8 cellular contexts compared by ENCODE assay signal in genomic region chr1:38047603-38048146, GRCh38. TPM values are rescaled to one million over a fixed set of nuclear protein-coding genes. Genes with fewer than 3 reads are reported as not detected.
A peak's percentile ranks its signal among the peaks of the same experiment; 100 is the strongest.
DNase-seq lines count a peak whose midpoint lies in the region; ATAC-seq and TF ChIP-seq lines count a peak whose summit lies in the region.

No MANE protein-coding gene starts in this region.

- DNase-seq in ELR (ENCODE audit: low read depth) (peak; percentile 28), SK-N-SH (no peak), fibroblast of peridontal ligament (ENCODE audit: extremely low read depth) (peak; percentile 47), prostate gland (ENCODE audit: low spot score) (no peak), OCI-M1 (lab: John Stamatoyannopoulos, UW) (no peak), nucleus accumbens (lab: John Stamatoyannopoulos, UW) (no peak), superior temporal gyrus (ENCODE audit: extremely low spot score) (no peak)

- H3K27me3 ChIP-seq in SK-N-SH (ENCODE audit: insufficient read depth) (peaks cover 48% of the 10 kb centered on the region), prostate gland (replicated peaks; ENCODE audit: insufficient read depth) (peaks cover 29% of the 10 kb centered on the region)

- H4K20me1 ChIP-seq in SK-N-SH (ENCODE audit: insufficient read depth): peaks cover 4% of the 10 kb centered on the region; the same call in 1 of the 2 replicates

- intact Hi-C loops in prostate gland (cut with DNase I): no loop called here

- CTCF ChIA-PET in SK-N-SH (lab: Yijun Ruan, JAX): interaction anchor here (0.7 to 2.0 kb wide), 4 partner anchors 10 to 26 kb away, joined by 3 to 9 read pairs (median 6); no protein-coding TSS in a partner anchor

- peak overlapping the region; percentile 79 for H3K4me2 ChIP-seq in SK-N-SH

- POLR2A ChIA-PET in SK-N-SH (lab: Yijun Ruan, JAX): no interaction called here

- no peak for TF ChIP-seq RAD21 in SK-N-SH (IDR thresholded peaks at IDR 0.05; ENCODE audit: low read length)

- no peak overlapping the region for H3K27ac ChIP-seq in SK-N-SH (ENCODE audit: low read depth in 2 of 2, low read length in 1 of 2)
- peak overlapping the region; percentile 55 to 64 for H3K27ac ChIP-seq in prostate gland

- no peak overlapping the region for H2AFZ ChIP-seq in SK-N-SH (ENCODE audit: low read depth)

- no peaks in the 10 kb centered on the region for H3F3A ChIP-seq in SK-N-SH (replicated peaks; ENCODE audit: insufficient read depth)

- ATAC-seq in GM18909 (IDR thresholded peaks at IDR 0.05; ENCODE audit: poor library complexity, unreplicated experiment): no peak

- H3K36me3 ChIP-seq in SK-N-SH (replicated peaks in 1 of 2; ENCODE audit: control insufficient read depth in 1 of 2, insufficient read depth in 2 of 2, low read length in 1 of 2) (no peaks in the 10 kb centered on the region), prostate gland (no peaks in the 10 kb centered on the region)

- H3K9me3 ChIP-seq in SK-N-SH: no peaks in the 10 kb centered on the region
- no peaks in the 10 kb centered on the region for H3K9me3 ChIP-seq in prostate gland

- TF ChIP-seq POLR2A in prostate gland (IDR thresholded peaks at IDR 0.05): no peak

- H3K9me2 ChIP-seq in SK-N-SH: no peaks in the 10 kb centered on the region

- H3K79me2 ChIP-seq in SK-N-SH (ENCODE audit: insufficient read depth): no peaks in the 10 kb centered on the region

- no peaks in the 10 kb centered on the region; a peak in 1 of 4 replicates for H3K4me1 ChIP-seq in SK-N-SH (ENCODE audit: control insufficient read depth in 1 of 2, insufficient read depth in 2 of 2, low read depth in 1 of 2, low read length in 1 of 2)
- no peaks in the 10 kb centered on the region for H3K4me1 ChIP-seq in prostate gland (replicated peaks)

- TF ChIP-seq EP300 in SK-N-SH (IDR thresholded peaks at IDR 0.05; ENCODE audit: borderline replicate concordance in 1 of 2, low read depth in 1 of 2, low read length in 1 of 2): no peak

- H3K9ac ChIP-seq in SK-N-SH: no peak overlapping the region

- H3K4me3 ChIP-seq in SK-N-SH (ENCODE audit: low read depth in 2 of 2, low read length in 1 of 2) (peak overlapping the region; percentile 44 to 59), prostate gland (peak overlapping the region; percentile 43 to 44)

- TF ChIP-seq CTCF in SK-N-SH (IDR thresholded peaks at IDR 0.05) (no peak), prostate gland (IDR thresholded peaks at IDR 0.05) (no peak)

- 69% methylated on average over 17 of the region's 34 CpGs for WGBS in SK-N-SH (ENCODE audit: low lambda C conversion rate)
- 10% methylated on average over 18 of the region's 34 CpGs for WGBS in prostate gland

TF ChIP-seq in SK-N-SH, 30 proteins besides CTCF, POLR2A, EP300 and RAD21:
- TF ChIP-seq REST (IDR thresholded peaks at IDR 0.05; ENCODE audit: low read depth, low read length) (peak; percentile 87), TCF12 (IDR thresholded peaks at IDR 0.05) (no peak)
TF ChIP-seq in SK-N-SH: peak in this region for 1.

RNA-seq across cellular contexts. Expression of gene POU3F1, which starts 1.1 kb away (rescaled TPM):
- not detected in 2 replicates for polyA plus RNA-seq in SK-N-SH (2012; rRNA removed)
- polyA plus RNA-seq in SK-N-SH (2012; cell fraction: cytosol; rRNA removed): not detected in 2 replicates
- polyA plus RNA-seq in SK-N-SH (2012; cell fraction: nucleus; rRNA removed): not detected in 2 replicates
- total RNA-seq in prostate gland: 1 to 10 TPM in 1 of 2 donors, under 1 TPM in 1; 0.09 to 3.4 TPM

RNA-seq across cellular contexts. Expression of gene UTP11, which starts 35.1 kb away (rescaled TPM):
- polyA plus RNA-seq in SK-N-SH (2012; rRNA removed): 26.8 and 27.3 TPM in 2 replicates
- 38.0 and 45.1 TPM in 2 replicates for polyA plus RNA-seq in SK-N-SH (2012; cell fraction: cytosol; rRNA removed)
- 12.3 and 17.0 TPM in 2 replicates for polyA plus RNA-seq in SK-N-SH (2012; cell fraction: nucleus; rRNA removed)
- 10 to 100 TPM; 26.9 to 36.5 TPM for total RNA-seq in prostate gland

RNA-seq across cellular contexts. Expression of gene FHL3, which starts 42.4 kb away (rescaled TPM):
- 4.2 and 6.8 TPM in 2 replicates for polyA plus RNA-seq in SK-N-SH (2012; rRNA removed)
- polyA plus RNA-seq in SK-N-SH (2012; cell fraction: cytosol; rRNA removed): 4.1 and 7.3 TPM in 2 replicates
- 13.5 and 14.1 TPM in 2 replicates for polyA plus RNA-seq in SK-N-SH (2012; cell fraction: nucleus; rRNA removed)
- 10 to 100 TPM; 14.2 to 40.6 TPM for total RNA-seq in prostate gland

RNA-seq across cellular contexts. Expression of gene SF3A3, which starts 57.9 kb away (rescaled TPM):
- 35.3 and 41.5 TPM in 2 replicates for polyA plus RNA-seq in SK-N-SH (2012; rRNA removed)
- 46.3 and 54.9 TPM in 2 replicates for polyA plus RNA-seq in SK-N-SH (2012; cell fraction: cytosol; rRNA removed)
- polyA plus RNA-seq in SK-N-SH (2012; cell fraction: nucleus; rRNA removed): 23.1 and 44.0 TPM in 2 replicates
- 10 to 100 TPM; 55.8 to 68.0 TPM for total RNA-seq in prostate gland

Comparison
In these comparisons a context has a peak if more than half of its experiments do, and no peak if none do; other contexts are left out.
1. DNase-seq: peak in ELR (single experiment) and fibroblast of peridontal ligament (single experiment); none in SK-N-SH (single experiment), prostate gland (single experiment), OCI-M1 (single experiment), nucleus accumbens (0 of 56) and superior temporal gyrus (single experiment).
2. H3K27ac ChIP-seq: peak in prostate gland (2 of 2); none in SK-N-SH (0 of 2).